37 cellular contexts compared by ENCODE assay signal in the genomic region with DNA sequence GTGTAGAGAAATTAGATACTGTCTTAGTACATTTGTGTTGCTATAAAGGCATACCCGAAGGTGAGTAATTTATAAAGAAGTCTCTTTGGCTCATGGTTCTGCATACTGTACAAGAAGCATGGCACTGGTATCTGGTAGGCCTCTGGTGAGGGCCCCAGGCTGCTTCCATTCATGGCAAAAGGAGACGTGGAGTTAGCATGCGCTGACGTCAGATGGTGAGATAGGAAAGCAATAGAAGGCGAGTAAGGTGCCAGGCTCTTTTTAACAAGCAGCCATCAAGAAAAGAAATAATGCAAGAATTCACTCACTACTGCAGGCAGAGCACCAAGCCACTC. TPM values are rescaled to one million over a fixed set of nuclear protein-coding genes. Genes with fewer than 3 reads are reported as not detected.
"Had no signal": no experiment of that assay in that cellular context is flagged by ENCODE, and none has a peak within 500 bp of the region (broad histone marks: within the 10 kb centered on the region; RNA-seq: fewer than 3 reads in every experiment).

No MANE protein-coding gene starts in this region.

- H3K27me3 ChIP-seq: adrenal gland, ascending aorta, brain microvascular endothelial cell, gastrocnemius medialis, neural progenitor cell, thyroid gland, upper lobe of right lung had no signal

- H3K27ac ChIP-seq: adrenal gland, ascending aorta, brain microvascular endothelial cell, gastrocnemius medialis, neural progenitor cell, skin epidermis, thyroid gland, upper lobe of right lung had no signal

- H3K4me2 ChIP-seq: neural progenitor cell had no signal

- H3K36me3 ChIP-seq: adrenal gland, ascending aorta, brain microvascular endothelial cell, gastrocnemius medialis, thyroid gland, upper lobe of right lung had no signal

- H3K9ac ChIP-seq: neural progenitor cell had no signal

- DNase-seq: activated CD4-positive, alpha-beta memory T cell treated with anti-CD3 and anti-CD28 coated beads for 36 hours; activated CD4-positive, alpha-beta T cell treated with anti-CD3 and anti-CD28 coated beads, Interleukin-2, amount 10 ng/mL, durations not matched to agents 24 days and 14 days; activated CD4-positive, CD25-positive, alpha-beta regulatory T cell treated with anti-CD3 and anti-CD28 coated beads, Interleukin-2, amount 50 U/mL, for 72 hours; activated CD8-positive, alpha-beta memory T cell treated with anti-CD3 and anti-CD28 coated beads, Interleukin-2, amount 50 U/mL, for 4 hours; activated effector memory CD4-positive, alpha-beta T cell treated with anti-CD3 and anti-CD28 coated beads, Interleukin-2, amount 50 U/mL, for 16 hours; activated naive CD4-positive, alpha-beta T cell treated with anti-CD3 and anti-CD28 coated beads for 36 hours; activated naive CD8-positive, alpha-beta T cell treated with anti-CD3 and anti-CD28 coated beads for 36 hours; activated T-cell treated with anti-CD3 and anti-CD28 coated beads, Interleukin-2, amount 50 U/mL, for 1 hour; adrenal gland; brain microvascular endothelial cell; caudate nucleus; effector CD4-positive, alpha-beta T cell; erythroblast; gastrocnemius medialis; glutamatergic neuron; left cardiac atrium; natural killer cell; occipital lobe; posterior cingulate gyrus; stimulated activated CD4-positive, alpha-beta T cell treated with anti-CD3 and anti-CD28 coated beads, Interleukin-4, amount 100 ng/mL, for 4 hours; stimulated activated CD8-positive, alpha-beta memory T cell treated with anti-CD3 and anti-CD28 coated beads, Interleukin-4, amount 100 ng/mL, for 48 hours; stimulated activated naive CD8-positive, alpha-beta T cell treated with anti-CD3 and anti-CD28 coated beads, Interleukin-15, amount 100 ng/mL, for 72 hours; T-helper 2 cell; thyroid gland; upper lobe of right lung had no signal

- H3K4me1 ChIP-seq: adrenal gland, ascending aorta, gastrocnemius medialis, neural progenitor cell, thyroid gland, upper lobe of right lung had no signal

- H3K27ac Mint-ChIP-seq: activated CD4-positive, alpha-beta memory T cell treated with anti-CD3 and anti-CD28 coated beads for 36 hours; activated CD4-positive, alpha-beta T cell treated with anti-CD3 and anti-CD28 coated beads, Interleukin-2, amount 10 ng/mL, durations not matched to agents 24 days and 14 days; activated naive CD4-positive, alpha-beta T cell treated with anti-CD3 and anti-CD28 coated beads for 36 hours; activated naive CD8-positive, alpha-beta T cell treated with anti-CD3 and anti-CD28 coated beads for 36 hours; activated T-helper 1 cell treated with anti-CD3 and anti-CD28 coated beads, Interleukin-12 subunit alpha, Interleukin-12 subunit beta, Interleukin-2, Interleukin-4 antibody, amounts not matched to agents 30 ng/mL and 10 ng/mL and 1 ng/mL, durations not matched to agents 14 hours and 24 hours and 36 hours; dendritic cell treated with granulocyte-macrophage colony-stimulating factor and Interleukin-4, amounts not matched to agents 40 ng/mL and 50 ng/mL, for 4 days; mesothelial cell of epicardium; neural progenitor cell; stimulated activated memory B cell treated with anti-CD40 and anti-IgM and Interleukin-4, amounts not matched to agents 10 μg/mL and 1 μg/mL and 100 μg/mL, for 72 hours; stimulated activated naive CD8-positive, alpha-beta T cell treated with anti-CD3 and anti-CD28 coated beads, Interleukin-15, amount 100 ng/mL, for 72 hours had no signal

- H3K4me1 Mint-ChIP-seq: activated CD4-positive, alpha-beta T cell treated with anti-CD3 and anti-CD28 coated beads, Interleukin-2, amount 10 ng/mL, durations not matched to agents 24 days and 14 days; activated naive CD8-positive, alpha-beta T cell treated with anti-CD3 and anti-CD28 coated beads for 36 hours; mesothelial cell of epicardium; natural killer cell; neural progenitor cell; stimulated activated memory B cell treated with anti-CD40 and anti-IgM and Interleukin-4, amounts not matched to agents 10 μg/mL and 1 μg/mL and 100 μg/mL, for 72 hours; stimulated activated naive CD8-positive, alpha-beta T cell treated with anti-CD3 and anti-CD28 coated beads, Interleukin-15, amount 100 ng/mL, for 72 hours had no signal

- H3K4me3 Mint-ChIP-seq: activated CD4-positive, alpha-beta memory T cell treated with anti-CD3 and anti-CD28 coated beads for 36 hours; activated CD4-positive, alpha-beta T cell treated with anti-CD3 and anti-CD28 coated beads, Interleukin-2, amount 10 ng/mL, durations not matched to agents 24 days and 14 days; activated naive CD4-positive, alpha-beta T cell treated with anti-CD3 and anti-CD28 coated beads for 36 hours; activated naive CD8-positive, alpha-beta T cell treated with anti-CD3 and anti-CD28 coated beads for 36 hours; activated T-helper 1 cell treated with anti-CD3 and anti-CD28 coated beads, Interleukin-12 subunit alpha, Interleukin-12 subunit beta, Interleukin-2, Interleukin-4 antibody, amounts not matched to agents 30 ng/mL and 10 ng/mL and 1 ng/mL, durations not matched to agents 14 hours and 24 hours and 36 hours; dendritic cell treated with granulocyte-macrophage colony-stimulating factor and Interleukin-4, amounts not matched to agents 40 ng/mL and 50 ng/mL, for 4 days; mesothelial cell of epicardium; natural killer cell; neural progenitor cell; stimulated activated memory B cell treated with anti-CD40 and anti-IgM and Interleukin-4, amounts not matched to agents 10 μg/mL and 1 μg/mL and 100 μg/mL, for 72 hours; stimulated activated naive CD8-positive, alpha-beta T cell treated with anti-CD3 and anti-CD28 coated beads, Interleukin-15, amount 100 ng/mL, for 72 hours had no signal

- H3K9me3 Mint-ChIP-seq: natural killer cell had no signal

- H3K9me3 ChIP-seq: adrenal gland, ascending aorta, gastrocnemius medialis, thyroid gland, upper lobe of right lung had no signal

- H2AFZ ChIP-seq: neural progenitor cell had no signal

- H3K36me3 Mint-ChIP-seq: activated naive CD8-positive, alpha-beta T cell treated with anti-CD3 and anti-CD28 coated beads for 36 hours; mesothelial cell of epicardium; natural killer cell; neural progenitor cell; stimulated activated memory B cell treated with anti-CD40 and anti-IgM and Interleukin-4, amounts not matched to agents 10 μg/mL and 1 μg/mL and 100 μg/mL, for 72 hours had no signal

- H3K4me3 ChIP-seq: adrenal gland, ascending aorta, gastrocnemius medialis, neural progenitor cell, skin epidermis, thyroid gland, upper lobe of right lung had no signal

- ATAC-seq: gastrocnemius medialis; left cardiac atrium; natural killer cell; sciatic nerve; stimulated activated memory B cell treated with anti-CD40 and anti-IgM and Interleukin-4, amounts not matched to agents 10 μg/mL and 1 μg/mL and 100 μg/mL, for 72 hours; stimulated activated naive CD8-positive, alpha-beta T cell treated with anti-CD3 and anti-CD28 coated beads, Interleukin-15, amount 100 ng/mL, for 72 hours; upper lobe of right lung had no signal

- H3K27me3 Mint-ChIP-seq: activated CD4-positive, alpha-beta memory T cell treated with anti-CD3 and anti-CD28 coated beads for 36 hours; activated CD4-positive, alpha-beta T cell treated with anti-CD3 and anti-CD28 coated beads, Interleukin-2, amount 10 ng/mL, durations not matched to agents 24 days and 14 days; dendritic cell treated with granulocyte-macrophage colony-stimulating factor and Interleukin-4, amounts not matched to agents 40 ng/mL and 50 ng/mL, for 4 days; stimulated activated memory B cell treated with anti-CD40 and anti-IgM and Interleukin-4, amounts not matched to agents 10 μg/mL and 1 μg/mL and 100 μg/mL, for 72 hours; stimulated activated naive CD8-positive, alpha-beta T cell treated with anti-CD3 and anti-CD28 coated beads, Interleukin-15, amount 100 ng/mL, for 72 hours had no signal

RNA-seq across cellular contexts. Expression of a gene that starts 38.1 kb away (rescaled TPM):
- total RNA-seq: activated CD4-positive, alpha-beta T cell treated with anti-CD3 and anti-CD28 coated beads, Interleukin-2, amount 10 ng/mL, durations not matched to agents 24 days and 14 days; activated CD8-positive, alpha-beta memory T cell treated with anti-CD3 and anti-CD28 coated beads for 36 hours; activated naive CD4-positive, alpha-beta T cell treated with anti-CD3 and anti-CD28 coated beads for 36 hours; adrenal gland; ascending aorta; lower leg skin; mesothelial cell of epicardium; thyroid gland had no signal
- polyA plus RNA-seq: adrenal gland, keratinocyte had no signal

RNA-seq across cellular contexts. Expression of a gene that starts 49.8 kb away (rescaled TPM):
- total RNA-seq: activated CD4-positive, alpha-beta memory T cell treated with anti-CD3 and anti-CD28 coated beads for 36 hours; activated CD4-positive, alpha-beta T cell treated with anti-CD3 and anti-CD28 coated beads, Interleukin-2, amount 10 ng/mL, durations not matched to agents 24 days and 14 days; activated CD8-positive, alpha-beta memory T cell treated with anti-CD3 and anti-CD28 coated beads for 36 hours; activated naive CD4-positive, alpha-beta T cell treated with anti-CD3 and anti-CD28 coated beads for 36 hours; activated naive CD8-positive, alpha-beta T cell treated with anti-CD3 and anti-CD28 coated beads for 36 hours; activated T-helper 1 cell treated with anti-CD3 and anti-CD28 coated beads, Interleukin-12 subunit alpha, Interleukin-12 subunit beta, Interleukin-2, Interleukin-4 antibody, amounts not matched to agents 30 ng/mL and 10 ng/mL and 1 ng/mL, durations not matched to agents 14 hours and 24 hours and 36 hours; adrenal gland; ascending aorta; left cardiac atrium; lower leg skin; mesothelial cell of epicardium; natural killer cell; occipital lobe; renal cortical epithelial cell; sciatic nerve; thyroid gland; upper lobe of right lung had no signal
- polyA plus RNA-seq: keratinocyte had no signal

RNA-seq across cellular contexts. Expression of a gene that starts 52.7 kb away (rescaled TPM):
- total RNA-seq: activated CD4-positive, alpha-beta T cell treated with anti-CD3 and anti-CD28 coated beads, Interleukin-2, amount 10 ng/mL, durations not matched to agents 24 days and 14 days; activated CD8-positive, alpha-beta memory T cell treated with anti-CD3 and anti-CD28 coated beads for 36 hours had no signal
